27 cellular contexts compared by ENCODE assay signal in the genomic region with DNA sequence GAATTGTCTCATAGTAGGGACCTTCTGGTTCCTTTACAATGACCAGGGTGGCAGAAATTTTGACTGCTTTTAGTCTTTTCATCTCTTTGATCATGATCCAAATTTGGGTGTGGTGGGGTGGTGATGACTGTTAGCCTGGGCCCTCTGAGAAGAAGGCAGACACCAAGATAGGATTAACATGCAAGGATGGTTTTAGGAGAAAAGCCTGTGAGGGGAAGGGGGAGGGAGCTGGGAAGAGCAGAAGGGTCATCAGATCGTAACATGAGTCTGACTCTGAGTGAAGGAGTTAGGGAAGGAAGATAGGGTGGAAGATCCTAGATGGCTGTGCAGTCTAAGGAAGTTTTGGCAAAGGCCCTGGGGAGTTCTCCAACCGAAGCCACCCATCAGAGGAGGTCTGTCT.
"Had no signal": no experiment of that assay in that cellular context is flagged by ENCODE, and none has a peak within 500 bp of the region (broad histone marks: within the 10 kb centered on the region; RNA-seq: fewer than 3 reads in every experiment).

No MANE protein-coding gene starts in this region.

- H3K4me1 Mint-ChIP-seq: mesothelial cell of epicardium; nephron; stimulated activated memory B cell treated with anti-CD40 and anti-IgM and Interleukin-4, amounts not matched to agents 10 μg/mL and 1 μg/mL and 100 μg/mL, for 72 hours had no signal

- H3K27me3 ChIP-seq: esophagus squamous epithelium, right atrium auricular region, testis, tibial artery had no signal

- FAIRE-seq: endometrium, keratinocyte had no signal

- H3K27me3 Mint-ChIP-seq: type B pancreatic cell had no signal

- H3K4me1 ChIP-seq: esophagus squamous epithelium, prostate gland, right atrium auricular region, testis, tibial artery had no signal

- H3K36me3 Mint-ChIP-seq: mesothelial cell of epicardium; naive B cell; stimulated activated memory B cell treated with anti-CD40 and anti-IgM and Interleukin-4, amounts not matched to agents 10 μg/mL and 1 μg/mL and 100 μg/mL, for 72 hours; type B pancreatic cell had no signal

- DNase-seq: cerebellar nuclear complex; cortex of kidney; effector memory CD8-positive, alpha-beta T cell; esophagus squamous epithelium; foreskin melanocyte; hypothalamus; mesenchymal stem cell; mucosa of descending colon; naive B cell; stimulated activated CD4-positive, alpha-beta T cell treated with anti-CD3 and anti-CD28 coated beads, Interleukin-12 subunit alpha, Interleukin-12 subunit beta, amount 100 ng/mL, for 4 hours; stimulated activated CD4-positive, alpha-beta T cell treated with anti-CD3 and anti-CD28 coated beads, Interleukin-1b, Interleukin-23, amount 100 ng/mL, for 48 hours; stimulated activated CD4-positive, alpha-beta T cell treated with anti-CD3 and anti-CD28 coated beads, Interleukin-4, amount 100 ng/mL, for 1 hour; stimulated activated naive CD8-positive, alpha-beta T cell treated with anti-CD3 and anti-CD28 coated beads, Interleukin-15, Interleukin-2, amounts not matched to agents 100 U/mL and 50 U/mL, for 24 hours; substantia nigra; testis; tibial artery had no signal

- H3K9me3 Mint-ChIP-seq: effector memory CD8-positive, alpha-beta T cell; naive B cell; nephron; stimulated activated memory B cell treated with anti-CD40 and anti-IgM and Interleukin-4, amounts not matched to agents 10 μg/mL and 1 μg/mL and 100 μg/mL, for 72 hours had no signal

- H3K4me3 ChIP-seq: esophagus squamous epithelium, mucosa of descending colon, prostate gland, right atrium auricular region, smooth muscle cell, testis, tibial artery had no signal

- H3K36me3 ChIP-seq: esophagus squamous epithelium, prostate gland, right atrium auricular region, tibial artery had no signal

- H3K4me2 ChIP-seq: smooth muscle cell had no signal

- H3K27ac ChIP-seq: esophagus squamous epithelium, prostate gland, right atrium auricular region, testis, tibial artery had no signal

- H3K4me3 Mint-ChIP-seq: effector memory CD8-positive, alpha-beta T cell; mesothelial cell of epicardium; naive B cell; nephron; stimulated activated memory B cell treated with anti-CD40 and anti-IgM and Interleukin-4, amounts not matched to agents 10 μg/mL and 1 μg/mL and 100 μg/mL, for 72 hours; type B pancreatic cell had no signal

- H3K27ac Mint-ChIP-seq: mesothelial cell of epicardium; nephron; stimulated activated memory B cell treated with anti-CD40 and anti-IgM and Interleukin-4, amounts not matched to agents 10 μg/mL and 1 μg/mL and 100 μg/mL, for 72 hours; type B pancreatic cell had no signal

- H3K9me3 ChIP-seq: esophagus squamous epithelium, mucosa of descending colon, prostate gland, right atrium auricular region, testis, tibial artery had no signal

- ATAC-seq: effector memory CD8-positive, alpha-beta T cell; left lobe of liver; mucosa of descending colon; sciatic nerve; stimulated activated memory B cell treated with anti-CD40 and anti-IgM and Interleukin-4, amounts not matched to agents 10 μg/mL and 1 μg/mL and 100 μg/mL, for 72 hours; stimulated activated naive CD8-positive, alpha-beta T cell treated with anti-CD3 and anti-CD28 coated beads, Interleukin-15, Interleukin-2, amounts not matched to agents 100 U/mL and 50 U/mL, for 24 hours had no signal
